23 cellular contexts compared by ENCODE assay signal in the genomic region with DNA sequence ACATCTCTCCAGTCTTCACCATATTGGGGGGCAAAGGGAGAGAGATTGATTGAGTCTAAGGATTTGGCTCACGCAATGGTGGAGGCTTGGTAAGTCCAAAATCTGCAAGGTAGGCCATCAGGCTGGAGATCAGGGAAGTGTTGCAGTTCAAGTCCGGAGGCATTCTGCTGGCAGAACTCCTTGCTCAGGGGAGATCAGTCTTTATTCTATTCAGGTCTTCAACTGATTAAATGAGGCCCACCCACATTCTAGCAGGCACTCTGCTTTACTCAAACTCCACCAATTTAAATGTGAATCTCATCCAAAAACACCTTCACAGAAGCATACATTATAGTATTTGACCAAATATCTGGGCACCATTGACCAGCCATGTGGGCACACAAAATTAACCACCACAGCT. TPM values are rescaled to one million over a fixed set of nuclear protein-coding genes. Genes with fewer than 3 reads are reported as not detected.
DNase-seq lines count a peak whose midpoint lies in the region; ATAC-seq, FAIRE-seq and TF ChIP-seq lines count a peak whose summit lies in the region.
"Had no signal": no experiment of that assay in that cellular context is flagged by ENCODE, and none has a peak within 500 bp of the region (broad histone marks: within the 10 kb centered on the region; RNA-seq: fewer than 3 reads in every experiment).

No MANE protein-coding gene starts in this region.

- H3K27me3 ChIP-seq in cardiac muscle cell (no peaks in the 10 kb centered on the region), left ventricle myocardium inferior (ENCODE audit: low read depth) (no peaks in the 10 kb centered on the region), H1 (replicated peaks in 1 of 4; ENCODE audit: control insufficient read depth in 3 of 4, extremely low read depth in 1 of 4, insufficient read depth in 3 of 4, low read length in 3 of 4) (no peaks in the 10 kb centered on the region), gastrocnemius medialis (no peaks in the 10 kb centered on the region)
- H3K27me3 ChIP-seq: BE2C; BLaER1 treated with 17β-estradiol and CSF1 and Interleukin-3, amounts not matched to agents 10 nM and 100 nM had no signal

- H3K23ac ChIP-seq in H1 (ENCODE audit: insufficient read length): no peak overlapping the region

- H3K27ac ChIP-seq in cardiac muscle cell: peak overlapping the region; percentile 21
- no peak overlapping the region for H3K27ac ChIP-seq in left ventricle myocardium inferior (replicated peaks)
- H3K27ac ChIP-seq in H1 (ENCODE audit: low read depth, low read length): no peak overlapping the region
- peak overlapping the region in 3 of 4 donors; percentile 26 to 88 (median 34) for H3K27ac ChIP-seq in gastrocnemius medialis
- H3K27ac ChIP-seq: A549; BLaER1 treated with 17β-estradiol and CSF1 and Interleukin-3, amounts not matched to agents 10 nM and 100 nM had no signal

- H2AK5ac ChIP-seq in H1 (ENCODE audit: low read depth, low read length): peak overlapping the region; percentile 20; the same call in 1 of the 2 replicates

- POLR2A ChIA-PET in H1 (lab: Charles Lee; ENCODE audit: partially characterized antibody): interaction anchor here (1.0 kb wide), 1 partner anchor 73 kb away, joined by 5 read pairs; a partner anchor contains a TSS

- H3K4me1 ChIP-seq in cardiac muscle cell (ENCODE audit: low read depth): no peaks in the 10 kb centered on the region
- H3K4me1 ChIP-seq in left ventricle myocardium inferior: peaks cover 26% of the 10 kb centered on the region
- no peaks in the 10 kb centered on the region for H3K4me1 ChIP-seq in H1 (replicated peaks in 1 of 4; ENCODE audit: control insufficient read depth in 3 of 4, insufficient read depth in 4 of 4, low read length in 3 of 4)
- peaks cover 8 to 11% of the 10 kb centered on the region in 2 donors for H3K4me1 ChIP-seq in gastrocnemius medialis
- H3K4me1 ChIP-seq: A549, BE2C, HAP-1 had no signal

- H4K20me1 ChIP-seq in H1 (replicated peaks in 1 of 2; ENCODE audit: control insufficient read depth in 1 of 2, insufficient read depth in 2 of 2, low read length in 2 of 2): no peaks in the 10 kb centered on the region
- H4K20me1 ChIP-seq: BLaER1 treated with 17β-estradiol and CSF1 and Interleukin-3, amounts not matched to agents 10 nM and 100 nM had no signal

- no peak for TF ChIP-seq EP300 in H1 (IDR thresholded peaks at IDR 0.05; ENCODE audit: borderline replicate concordance in 1 of 2, low read depth in 2 of 2, low read length in 2 of 2)

- WGBS in H1 (ENCODE audit: extremely low coverage in 1 of 2, insufficient coverage in 1 of 2, insufficient read length in 1 of 2, insufficient replicate concordance in 2 of 2, low coverage in 1 of 2, low lambda C conversion rate in 2 of 2, missing lambda C conversion rate in 1 of 2), 2 experiments: 94% methylated on average over 2 of the region's 2 CpGs; no CpG with 5 or more reads in 1 of the 2 experiments

- no peak overlapping the region for H3K9ac ChIP-seq in H1 (replicated peaks in 1 of 4; ENCODE audit: extremely low read depth in 1 of 4, low read depth in 3 of 4, low read length in 3 of 4)
- H3K9ac ChIP-seq: BLaER1 treated with 17β-estradiol and CSF1 and Interleukin-3, amounts not matched to agents 10 nM and 100 nM had no signal

- FAIRE-seq in H1 (lab: Jason Lieb, UNC): no peak
- FAIRE-seq in GM12892 (lab: Jason Lieb, UNC): no peak
- FAIRE-seq: A549, G401.6, GM19239, H54 had no signal

- no peaks in the 10 kb centered on the region for H3K79me2 ChIP-seq in H1 (ENCODE audit: control insufficient read depth in 1 of 2, insufficient read depth in 2 of 2, low read length in 2 of 2)

- no peak for TF ChIP-seq RAD21 in H1 (IDR thresholded peaks at IDR 0.05 in 1 of 2, conservative IDR thresholded peaks at IDR 0.05 in 1 of 2; ENCODE audit: low read depth in 2 of 2, low read length in 2 of 2)

- intact Hi-C loops in left ventricle myocardium inferior (cut with micrococcal nuclease): no loop called here
- intact Hi-C loops in gastrocnemius medialis (cut with DNase I; ENCODE audit: low total_unique reads): no loop called here

- in situ Hi-C loops in gastrocnemius medialis (cut with MboI; ENCODE audit: low sequenced_read_pairs in 4 of 4): no loop called here

- no peaks in the 10 kb centered on the region for H3K23me2 ChIP-seq in H1 (ENCODE audit: low read depth, low read length)

- no peak for ATAC-seq in gastrocnemius medialis
- ATAC-seq in GM21576 (IDR thresholded peaks at IDR 0.05; ENCODE audit: unreplicated experiment): no peak
- ATAC-seq: A549, GM23338 had no signal

- no peak overlapping the region for H3K56ac ChIP-seq in H1 (replicated peaks; ENCODE audit: insufficient read length, low read depth, low read length)

- H2BK120ac ChIP-seq in H1 (replicated peaks; ENCODE audit: low read depth, low read length): no peak overlapping the region

- no peak overlapping the region for H3K14ac ChIP-seq in H1 (ENCODE audit: insufficient read length)

- CTCF ChIA-PET in H1 (lab: Charles Lee; ENCODE audit: partially characterized antibody): interaction anchor here (1.6 to 1.7 kb wide), 2 partner anchors 29 to 72 kb away, joined by 4 to 6 read pairs; no protein-coding TSS in a partner anchor

- no peak overlapping the region for H2AFZ ChIP-seq in H1 (ENCODE audit: low read length)
- H2AFZ ChIP-seq: GM23338 had no signal

- TF ChIP-seq POLR2A in H1 (IDR thresholded peaks at IDR 0.05; ENCODE audit: control extremely low read depth in 1 of 2, low read depth in 2 of 2, low read length in 2 of 2) (no peak), gastrocnemius medialis (IDR thresholded peaks at IDR 0.05) (no peak), GM12892 (IDR thresholded peaks at IDR 0.05; ENCODE audit: low read depth, low read length) (no peak)

- H3K4me3 ChIP-seq in cardiac muscle cell (no peak overlapping the region), left ventricle myocardium inferior (no peak overlapping the region), H1 (ENCODE audit: extremely low read depth in 1 of 4, insufficient read depth in 2 of 4, low read depth in 3 of 4, low read length in 4 of 4) (no peak overlapping the region), gastrocnemius medialis (no peak overlapping the region)
- H3K4me3 ChIP-seq: A549; BLaER1 treated with 17β-estradiol and CSF1 and Interleukin-3, amounts not matched to agents 10 nM and 100 nM; GM23338; HAP-1 had no signal

- H3K36me3 ChIP-seq in cardiac muscle cell (peaks cover 69% of the 10 kb centered on the region), left ventricle myocardium inferior (peaks cover 74% of the 10 kb centered on the region), H1 (ENCODE audit: control insufficient read depth in 2 of 4, insufficient read depth in 4 of 4, low read length in 3 of 4) (no peaks in the 10 kb centered on the region), gastrocnemius medialis (peaks cover 0 to 69% of the 10 kb centered on the region in 2 donors)
- H3K36me3 ChIP-seq: BE2C; BLaER1 treated with 17β-estradiol and CSF1 and Interleukin-3, amounts not matched to agents 10 nM and 100 nM; HAP-1 had no signal

- no peak overlapping the region for H4K8ac ChIP-seq in H1 (ENCODE audit: extremely low read depth, insufficient read depth, low read length)

- H2BK12ac ChIP-seq in H1 (ENCODE audit: low read depth, low read length): no peak overlapping the region

- no peak overlapping the region for H2BK5ac ChIP-seq in H1 (ENCODE audit: low read depth, low read length)

- no peak overlapping the region for H4K5ac ChIP-seq in H1 (ENCODE audit: insufficient read length, low read depth, low read length)

- H3K9me3 ChIP-seq in cardiac muscle cell (ENCODE audit: low read depth) (no peaks in the 10 kb centered on the region), left ventricle myocardium inferior (replicated peaks) (no peaks in the 10 kb centered on the region), H1 (ENCODE audit: insufficient read depth in 2 of 2, low read depth in 1 of 2, low read length in 1 of 2) (no peaks in the 10 kb centered on the region), gastrocnemius medialis (no peaks in the 10 kb centered on the region)
- H3K9me3 ChIP-seq: A549; BE2C; BLaER1 treated with 17β-estradiol and CSF1 and Interleukin-3, amounts not matched to agents 10 nM and 100 nM; HAP-1 had no signal

- H3K79me1 ChIP-seq in H1 (ENCODE audit: low read depth, low read length): no peaks in the 10 kb centered on the region

- TF ChIP-seq CTCF in cardiac muscle cell (IDR thresholded peaks at IDR 0.05; ENCODE audit: low read depth, low read length) (no peak), left ventricle myocardium inferior (IDR thresholded peaks at IDR 0.05; ENCODE audit: borderline replicate concordance) (no peak), H1 (IDR thresholded peaks at IDR 0.05; ENCODE audit: control extremely low read depth in 1 of 3, insufficient read depth in 1 of 3, low read depth in 1 of 3, low read length in 3 of 3) (no peak), gastrocnemius medialis (IDR thresholded peaks at IDR 0.05 in 4 of 5, conservative IDR thresholded peaks at IDR 0.05 in 1 of 5) (no peak)

- no peak overlapping the region for H3K4me2 ChIP-seq in H1 (ENCODE audit: insufficient read depth in 1 of 2, low read depth in 2 of 2, low read length in 2 of 2)
- H3K4me2 ChIP-seq: A549; BLaER1 treated with 17β-estradiol and CSF1 and Interleukin-3, amounts not matched to agents 10 nM and 100 nM; GM23338 had no signal

- no peak overlapping the region for H4K91ac ChIP-seq in H1 (replicated peaks; ENCODE audit: insufficient read length, low read length)

- no peak overlapping the region for H2BK20ac ChIP-seq in H1 (ENCODE audit: low read length)

- no peak overlapping the region for H2BK15ac ChIP-seq in H1 (ENCODE audit: low read length)

- no peak overlapping the region for H3K18ac ChIP-seq in H1 (ENCODE audit: extremely low read depth, low read length)

- DNase-seq in cardiac muscle cell (ENCODE audit: low read depth in 1 of 2, low spot score in 1 of 2) (no peak), left ventricle myocardium inferior (no peak), H1 (ENCODE audit: low read depth in 1 of 2, low spot score in 2 of 2) (no peak), gastrocnemius medialis (no peak), GM12892 (ENCODE audit: insufficient read length) (no peak)
- DNase-seq: 8988T; ACHN; AML-193; BE2C; Calu3; CD4-positive, alpha-beta T cell; COR-L47; DMS153; DND-41 had no signal

- H3K4ac ChIP-seq in H1 (replicated peaks; ENCODE audit: insufficient read length, low read depth, low read length): no peak overlapping the region

RNA-seq across cellular contexts. Expression of a gene that starts 21.4 kb away (rescaled TPM):
- total RNA-seq in cardiac muscle cell (289 and 375 TPM in 2 replicates), left ventricle myocardium inferior (389 TPM), gastrocnemius medialis (100 to 1,000 TPM; 107 to 214 (median 147) TPM)
- polyA plus RNA-seq in cardiac muscle cell (211 and 303 TPM in 2 replicates), H1 (2011; rRNA removed) (0.05 and 0.06 TPM in 2 replicates)
- not detected in 2 replicates for total RNA-seq in H1 (2021; fragmentation: NEBNext Ultra II Directional; extraction: Animal tissue kit (Norgen Biotek cat#: 25700))
- 0.01 TPM for polyA plus RNA-seq in H1 (2011; cell fraction: cytosol; rRNA removed)
- polyA plus RNA-seq in H1 (2011; cell fraction: nucleus; rRNA removed): not detected
- polyA plus RNA-seq in H1 (2012, experiment 1 of 2): 0.09 TPM in 1 of 4 replicates, not detected in the others
- not detected for polyA plus RNA-seq in H1 (2012, experiment 2 of 2)
- 0.12 TPM for polyA plus RNA-seq in H1 (2013, experiment 1 of 2)
- not detected for polyA plus RNA-seq in H1 (2013, experiment 2 of 2)
- polyA minus RNA-seq in H1 (2011; rRNA and poly(A)+ RNA removed): 0.10 TPM in 1 of 2 replicates, not detected in the other
- not detected for polyA minus RNA-seq in H1 (2011; cell fraction: cytosol; rRNA and poly(A)+ RNA removed)
- not detected for polyA minus RNA-seq in H1 (2011; cell fraction: nucleus; rRNA and poly(A)+ RNA removed)
- polyA plus RNA-seq in GM12892 (2012; ENCODE audit: missing spikeins): not detected
- total RNA-seq: Calu3; CD4-positive, alpha-beta T cell had no signal
- polyA plus RNA-seq: A549, CD14-positive monocyte, GM23338 had no signal

RNA-seq across cellular contexts. Expression of a gene that starts 33.4 kb away (rescaled TPM):
- total RNA-seq in cardiac muscle cell: 26.6 and 26.7 TPM in 2 replicates
- 26.5 and 29.5 TPM in 2 replicates for polyA plus RNA-seq in cardiac muscle cell
- 21.2 TPM for total RNA-seq in left ventricle myocardium inferior
- total RNA-seq in H1 (2021; fragmentation: NEBNext Ultra II Directional; extraction: Animal tissue kit (Norgen Biotek cat#: 25700)): 7.7 and 8.5 TPM in 2 replicates
- 2.1 and 5.1 TPM in 2 replicates for polyA plus RNA-seq in H1 (2011; rRNA removed)
- polyA plus RNA-seq in H1 (2011; cell fraction: cytosol; rRNA removed): 7.4 TPM
- polyA plus RNA-seq in H1 (2011; cell fraction: nucleus; rRNA removed): 2.0 TPM
- polyA plus RNA-seq in H1 (2012, experiment 1 of 2): 4.8 to 8.9 TPM (median 5.4 TPM) in 4 replicates
- polyA plus RNA-seq in H1 (2012, experiment 2 of 2): 1.7 TPM
- 10.3 TPM for polyA plus RNA-seq in H1 (2013, experiment 1 of 2)
- 10.8 TPM for polyA plus RNA-seq in H1 (2013, experiment 2 of 2)
- 2.2 and 2.9 TPM in 2 replicates for polyA minus RNA-seq in H1 (2011; rRNA and poly(A)+ RNA removed)
- 2.7 TPM for polyA minus RNA-seq in H1 (2011; cell fraction: cytosol; rRNA and poly(A)+ RNA removed)
- 4.7 TPM for polyA minus RNA-seq in H1 (2011; cell fraction: nucleus; rRNA and poly(A)+ RNA removed)
- total RNA-seq in gastrocnemius medialis: 10 to 100 TPM; 20.0 to 29.5 (median 27.2) TPM
- polyA plus RNA-seq in GM12892 (2012; ENCODE audit: missing spikeins): 24.9 TPM

RNA-seq across cellular contexts. Expression of a gene that starts 38.9 kb away (rescaled TPM):
- total RNA-seq in cardiac muscle cell (not detected in 2 replicates), left ventricle myocardium inferior (not detected), gastrocnemius medialis (10 to 100 TPM in 1 of 4 donors, 1 to 10 TPM in 2, under 1 TPM in 1; 0.41 to 11.6 (median 5.2) TPM)
- polyA plus RNA-seq in cardiac muscle cell (0.24 and 0.45 TPM in 2 replicates), H1 (2011; rRNA removed) (0.09 TPM in 1 of 2 replicates, not detected in the other)
- total RNA-seq in H1 (2021; fragmentation: NEBNext Ultra II Directional; extraction: Animal tissue kit (Norgen Biotek cat#: 25700)): not detected in 2 replicates
- polyA plus RNA-seq in H1 (2011; cell fraction: cytosol; rRNA removed): 0.37 TPM
- polyA plus RNA-seq in H1 (2011; cell fraction: nucleus; rRNA removed): 0.13 TPM
- not detected in 4 replicates for polyA plus RNA-seq in H1 (2012, experiment 1 of 2)
- not detected for polyA plus RNA-seq in H1 (2012, experiment 2 of 2)
- polyA plus RNA-seq in H1 (2013, experiment 1 of 2): not detected
- polyA plus RNA-seq in H1 (2013, experiment 2 of 2): not detected
- polyA minus RNA-seq in H1 (2011; rRNA and poly(A)+ RNA removed): not detected in 2 replicates
- polyA minus RNA-seq in H1 (2011; cell fraction: cytosol; rRNA and poly(A)+ RNA removed): not detected
- polyA minus RNA-seq in H1 (2011; cell fraction: nucleus; rRNA and poly(A)+ RNA removed): not detected
- not detected for polyA plus RNA-seq in GM12892 (2012; ENCODE audit: missing spikeins)
- total RNA-seq: Calu3; CD4-positive, alpha-beta T cell; GM23338 had no signal
- polyA plus RNA-seq: A549, CD14-positive monocyte, GM23338 had no signal

Comparison
In these comparisons a context has a peak if more than half of its experiments do, and no peak if none do; other contexts are left out.
1. H3K27ac ChIP-seq: peak in cardiac muscle cell (single experiment) and gastrocnemius medialis (3 of 4); none in left ventricle myocardium inferior (single experiment) and H1 (single experiment).
2. RNA of a gene that starts 21.4 kb away (total RNA-seq): 389 TPM in left ventricle myocardium inferior (single experiment), 289 to 375 TPM in cardiac muscle cell and 107 to 214 TPM in gastrocnemius medialis; not detected in H1; every median in the first group is over 10 times any median in the second.